ENCODE assay signal across 9 cellular contexts in genomic region chr4:139144161-139144859, GRCh38. TPM values are rescaled to one million over a fixed set of nuclear protein-coding genes. Genes with fewer than 3 reads are reported as not detected.
DNase-seq lines count a peak whose midpoint lies in the region; ATAC-seq and TF ChIP-seq lines count a peak whose summit lies in the region.
"Had no signal": no experiment of that assay in that cellular context is flagged by ENCODE, and none has a peak within 500 bp of the region (broad histone marks: within the 10 kb centered on the region; RNA-seq: fewer than 3 reads in every experiment).

No MANE protein-coding gene starts in this region.

- no peaks in the 10 kb centered on the region for H3K36me3 ChIP-seq in PC-3 (ENCODE audit: low read depth, low read length)
- no peaks in the 10 kb centered on the region for H3K36me3 ChIP-seq in osteoblast (ENCODE audit: insufficient read depth, low read length)

- BruUV-seq in PC-3 (replicated peaks; lab: Mats Ljungman, UMichigan): no TSS peak

- intact Hi-C loops in PC-3 (cut with micrococcal nuclease): no loop called here

- no peaks in the 10 kb centered on the region for H3K4me1 ChIP-seq in PC-3 (ENCODE audit: insufficient read depth, low read length)
- peaks cover 9% of the 10 kb centered on the region for H3K4me1 ChIP-seq in osteoblast (ENCODE audit: insufficient read depth, low read length)

- H3K27me3 ChIP-seq in PC-3 (ENCODE audit: low read length) (no peaks in the 10 kb centered on the region), osteoblast (ENCODE audit: insufficient read depth, low read length) (no peaks in the 10 kb centered on the region)

- H3K9me3 Mint-ChIP-seq in type B pancreatic cell: peaks cover 4% of the 10 kb centered on the region

- H2AFZ ChIP-seq in PC-3 (ENCODE audit: low read length): no peak overlapping the region
- no peak overlapping the region for H2AFZ ChIP-seq in osteoblast (ENCODE audit: low read length)

- no peak overlapping the region for H3K4me3 Mint-ChIP-seq in type B pancreatic cell

- no peak overlapping the region for H3K27ac ChIP-seq in PC-3 (ENCODE audit: low read length)
- no peak overlapping the region for H3K27ac ChIP-seq in osteoblast (ENCODE audit: low read depth, low read length)

- no peak overlapping the region for H3K4me2 ChIP-seq in PC-3 (ENCODE audit: low read length)
- no peak overlapping the region for H3K4me2 ChIP-seq in osteoblast (ENCODE audit: insufficient read depth, low read length)

- H3K36me3 Mint-ChIP-seq in type B pancreatic cell: peaks cover 5% of the 10 kb centered on the region

- no peaks in the 10 kb centered on the region for H3K27me3 Mint-ChIP-seq in type B pancreatic cell
- H3K27me3 Mint-ChIP-seq: naive B cell had no signal

- H3K27ac Mint-ChIP-seq in type B pancreatic cell: no peak overlapping the region

- DNase-seq in EH (ENCODE audit: low read depth) (peak; percentile 67), PC-3 (peak; percentile 28), fibroblast of villous mesenchyme (ENCODE audit: low read depth) (peak; percentile 50), osteoblast (ENCODE audit: insufficient read length, low spot score, missing footprints) (peak; percentile 19), type B pancreatic cell (ENCODE audit: extremely low spot score, unreplicated experiment) (no peak)
- DNase-seq in stimulated activated CD8-positive, alpha-beta memory T cell treated with anti-CD3 and anti-CD28 coated beads, Interleukin-4, amount 100 ng/mL, for 48 hours: no peak
- DNase-seq: naive B cell had no signal

- H4K20me1 ChIP-seq in PC-3 (ENCODE audit: low read length) (no peaks in the 10 kb centered on the region), osteoblast (ENCODE audit: insufficient read depth, low read length) (peaks cover 26% of the 10 kb centered on the region)

- no peaks in the 10 kb centered on the region for H3K9me2 ChIP-seq in PC-3 (replicated peaks; ENCODE audit: low read length)

- H3K9ac ChIP-seq in PC-3 (ENCODE audit: low read length): no peak overlapping the region

- POLR2A ChIA-PET in PC-3 (lab: Charles Lee; ENCODE audit: unreplicated experiment): no interaction called here

- no peaks in the 10 kb centered on the region for H3F3A ChIP-seq in PC-3 (ENCODE audit: low read length, unreplicated experiment)

- CTCF ChIA-PET in PC-3 (lab: Charles Lee): no interaction called here

- H3K4me3 ChIP-seq in PC-3 (ENCODE audit: low read length) (no peak overlapping the region), fibroblast of villous mesenchyme (ENCODE audit: low read depth, low read length) (no peak overlapping the region), osteoblast (ENCODE audit: insufficient read depth, low read length) (no peak overlapping the region)

- ATAC-seq in PC-3 (no peak), GM21423 (IDR thresholded peaks at IDR 0.05; ENCODE audit: unreplicated experiment) (no peak), GM18867 (IDR thresholded peaks at IDR 0.05; ENCODE audit: unreplicated experiment) (no peak)

- H3K9me3 ChIP-seq in PC-3 (ENCODE audit: low read length) (no peaks in the 10 kb centered on the region), osteoblast (ENCODE audit: low read depth, low read length) (no peaks in the 10 kb centered on the region)

- no peak for TF ChIP-seq CTCF in PC-3 (conservative IDR thresholded peaks at IDR 0.05; ENCODE audit: low read depth, low read length)
- TF ChIP-seq CTCF in fibroblast of villous mesenchyme (IDR thresholded peaks at IDR 0.05; ENCODE audit: insufficient read depth, low read depth, low read length): no peak
- TF ChIP-seq CTCF in osteoblast (IDR thresholded peaks at IDR 0.05; ENCODE audit: extremely low read depth, low read depth, low read length): no peak
- no peak for TF ChIP-seq CTCF in type B pancreatic cell (conservative IDR thresholded peaks at IDR 0.05)

- no peaks in the 10 kb centered on the region for H3K79me2 ChIP-seq in PC-3 (ENCODE audit: low read length)
- H3K79me2 ChIP-seq in osteoblast (ENCODE audit: insufficient read depth, low read length): peaks cover 39% of the 10 kb centered on the region

- H3K4me1 Mint-ChIP-seq in type B pancreatic cell (ENCODE audit: unreplicated experiment): peaks cover 3% of the 10 kb centered on the region

RNA-seq across cellular contexts. Expression of gene ELF2, which starts 32.7 kb away (rescaled TPM):
- 18.5 and 20.4 TPM in 2 replicates for total RNA-seq in PC-3 (2014; rRNA removed)
- total RNA-seq in fibroblast of villous mesenchyme: 40.3 and 45.8 TPM in 2 replicates
- 52.1 and 54.8 TPM in 2 replicates for total RNA-seq in osteoblast
- total RNA-seq in type B pancreatic cell (ENCODE audit: low replicate concordance): 41.8 and 42.1 TPM in 2 replicates

Comparison
In these comparisons a context has a peak if more than half of its experiments do, and no peak if none do; other contexts are left out.
1. DNase-seq: peak in EH (single experiment), PC-3 (single experiment), fibroblast of villous mesenchyme (single experiment) and osteoblast (single experiment); none in type B pancreatic cell (single experiment) and stimulated activated CD8-positive, alpha-beta memory T cell treated with anti-CD3 and anti-CD28 coated beads, Interleukin-4, amount 100 ng/mL, for 48 hours (single experiment).